In genomic region chr11:2158291-2158737, GRCh38 we compare ENCODE assay signal across 33 cellular contexts. TPM values are rescaled to one million over a fixed set of nuclear protein-coding genes. Genes with fewer than 3 reads are reported as not detected.
"Had no signal": no experiment of that assay in that cellular context is flagged by ENCODE, and none has a peak within 500 bp of the region (broad histone marks: within the 10 kb centered on the region; RNA-seq: fewer than 3 reads in every experiment).

No MANE protein-coding gene starts in this region.

- H3K4me3 ChIP-seq: heart right ventricle, hepatocyte, left lung, lung, neural progenitor cell, ovary, sigmoid colon, upper lobe of right lung had no signal

- H3K27me3 ChIP-seq: hepatocyte, neural progenitor cell, ovary had no signal

- H3K27ac ChIP-seq: heart right ventricle, hepatocyte, left lung, neural progenitor cell, ovary, sigmoid colon, upper lobe of right lung had no signal

- DNase-seq: heart right ventricle; islet precursor cell; left lung; mesendoderm; naive B cell; natural killer cell; nephron progenitor cell; ovary; sigmoid colon; small intestine; stimulated activated CD4-positive, alpha-beta T cell treated with anti-CD3 and anti-CD28 coated beads, Interleukin-1b, Interleukin-23, amount 100 ng/mL, for 48 hours; stimulated activated CD4-positive, alpha-beta T cell treated with anti-CD3 and anti-CD28 coated beads, Interleukin-2, amount 100 ng/mL, for 48 hours; stimulated activated CD4-positive, alpha-beta T cell treated with anti-CD3 and anti-CD28 coated beads, Interleukin-4, amount 100 ng/mL, for 4 hours; stimulated activated CD8-positive, alpha-beta memory T cell treated with anti-CD3 and anti-CD28 coated beads, Interleukin-4, amount 100 ng/mL, for 48 hours; stimulated activated naive CD4-positive, alpha-beta T cell treated with Interleukin-2 at 50 U/mL for 16 hours; stimulated activated naive CD8-positive, alpha-beta T cell treated with anti-CD3 and anti-CD28 coated beads, Interleukin-15, amount 100 ng/mL, for 72 hours; substantia nigra; trophoblast cell; upper lobe of right lung had no signal

- H3K4me1 ChIP-seq: left lung, neural progenitor cell, sigmoid colon, upper lobe of right lung had no signal

- H3K4me2 ChIP-seq: hepatocyte, neural progenitor cell had no signal

- H3K36me3 ChIP-seq: heart right ventricle, left lung, neural progenitor cell, ovary, sigmoid colon, upper lobe of right lung had no signal

- FAIRE-seq: small intestine, urothelium cell line had no signal

- H3K9me3 ChIP-seq: heart right ventricle, left lung, ovary, sigmoid colon, upper lobe of right lung had no signal

- H3K79me2 ChIP-seq: hepatocyte had no signal

- ATAC-seq: heart right ventricle; left lung; natural killer cell; right cardiac atrium; stimulated activated memory B cell treated with anti-CD40 and anti-IgM and Interleukin-4, amounts not matched to agents 10 μg/mL and 1 μg/mL and 100 μg/mL, for 72 hours; stimulated activated naive CD8-positive, alpha-beta T cell treated with anti-CD3 and anti-CD28 coated beads, Interleukin-15, amount 100 ng/mL, for 72 hours; upper lobe of right lung had no signal

- H2AFZ ChIP-seq: hepatocyte, neural progenitor cell had no signal

- H3K9ac ChIP-seq: neural progenitor cell had no signal

RNA-seq across cellular contexts. Expression of gene INS, which starts 2.7 kb away (rescaled TPM):
- total RNA-seq: hepatocyte, kidney epithelial cell, left lung, lower leg skin, lung, mesothelial cell of epicardium, mononuclear cell, natural killer cell, omental fat pad, pulmonary artery endothelial cell, renal cortical epithelial cell, sigmoid colon, temporal lobe, upper lobe of right lung had no signal
- polyA plus RNA-seq: hepatocyte, ovary, right cardiac atrium had no signal

RNA-seq across cellular contexts. Expression of gene TH, which starts 13.3 kb away (rescaled TPM):
- total RNA-seq: heart right ventricle, kidney epithelial cell, mononuclear cell, natural killer cell, omental fat pad, pulmonary artery endothelial cell, right cardiac atrium, sigmoid colon, upper lobe of right lung had no signal
- polyA plus RNA-seq: right cardiac atrium had no signal

RNA-seq across cellular contexts. Expression of gene IGF2, which starts 19.1 kb away (rescaled TPM):
- total RNA-seq: mononuclear cell, natural killer cell had no signal
